16 cellular contexts compared by ENCODE assay signal in the genomic region with DNA sequence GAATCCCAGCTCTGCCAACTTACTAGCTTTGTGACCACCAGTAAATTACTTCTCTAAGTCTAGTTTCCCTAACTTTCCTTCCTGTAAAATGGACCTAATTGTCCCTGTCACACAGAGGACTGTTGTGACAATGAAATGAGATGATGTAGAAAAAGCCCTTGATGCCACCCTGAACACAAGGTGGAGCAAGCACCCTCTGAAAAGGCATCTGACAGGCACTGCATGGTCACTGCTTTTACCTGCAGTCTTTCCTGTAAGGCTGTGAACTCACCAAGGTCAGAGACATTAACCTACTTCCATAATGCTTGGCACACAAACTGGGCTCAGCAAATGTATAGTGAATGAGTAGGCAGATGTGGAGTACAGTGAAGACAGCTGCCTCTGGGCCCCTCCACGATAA. TPM values are rescaled to one million over a fixed set of nuclear protein-coding genes. Genes with fewer than 3 reads are reported as not detected.
DNase-seq lines count a peak whose midpoint lies in the region; ATAC-seq, FAIRE-seq and TF ChIP-seq lines count a peak whose summit lies in the region.
"Had no signal": no experiment of that assay in that cellular context is flagged by ENCODE, and none has a peak within 500 bp of the region (broad histone marks: within the 10 kb centered on the region; RNA-seq: fewer than 3 reads in every experiment).

No MANE protein-coding gene starts in this region.

- peaks cover 8% of the 10 kb centered on the region for H3K36me3 ChIP-seq in WERI-Rb-1
- H3K36me3 ChIP-seq in H7 (replicated peaks; ENCODE audit: control insufficient read depth, insufficient read depth, low read length) = no peaks in the 10 kb centered on the region

- peaks cover 49% of the 10 kb centered on the region for H3K4me1 Mint-ChIP-seq in CD4-positive, alpha-beta T cell (ENCODE audit: low read depth)

- no peaks in the 10 kb centered on the region for H3K9me3 Mint-ChIP-seq in CD4-positive, alpha-beta T cell
- H3K9me3 Mint-ChIP-seq: activated T-cell treated with anti-CD3 and anti-CD28 coated beads, Interleukin-2, amount 50 U/mL, for 4 hours had no signal

- H3K27ac Mint-ChIP-seq in CD4-positive, alpha-beta T cell = peak overlapping the region; percentile 66

- intact Hi-C loops in CD4-positive, alpha-beta T cell (cut with DNase I, micrococcal nuclease) = loop anchor here (10.0 kb wide), 2 partner anchors 102 to 248 kb away; a partner anchor contains a TSS

- no peak overlapping the region for H3K4me3 Mint-ChIP-seq in CD4-positive, alpha-beta T cell
- H3K4me3 Mint-ChIP-seq: activated T-cell treated with anti-CD3 and anti-CD28 coated beads, Interleukin-2, amount 50 U/mL, for 4 hours had no signal

- no peaks in the 10 kb centered on the region for H3K27me3 Mint-ChIP-seq in CD4-positive, alpha-beta T cell

- no peaks in the 10 kb centered on the region for H3K9me3 ChIP-seq in CD4-positive, alpha-beta T cell (ENCODE audit: control insufficient read depth, low read length)
- no peaks in the 10 kb centered on the region for H3K9me3 ChIP-seq in WERI-Rb-1 (ENCODE audit: severe bottlenecking)
- H3K9me3 ChIP-seq: ascending aorta, psoas muscle, thoracic aorta had no signal

- no peak for ATAC-seq in CD4-positive, alpha-beta T cell (ENCODE audit: poor library complexity)
- no peak for ATAC-seq in HG02970 (IDR thresholded peaks at IDR 0.05; ENCODE audit: low FRiP score, unreplicated experiment)
- ATAC-seq: psoas muscle had no signal

- no peak overlapping the region for H3K4me3 ChIP-seq in WERI-Rb-1 (ENCODE audit: low read depth, low read length)
- no peak overlapping the region for H3K4me3 ChIP-seq in H7 (ENCODE audit: insufficient read depth, low read depth, low read length)
- H3K4me3 ChIP-seq: ascending aorta, coronary artery, psoas muscle, thoracic aorta had no signal

- DNase-seq in CD4-positive, alpha-beta T cell = no peak
- DNase-seq in GM12891 (ENCODE audit: insufficient read length, low spot score) = no peak
- DNase-seq in WERI-Rb-1 = peak; percentile 23
- DNase-seq in H7 = no peak
- no peak for DNase-seq in medulla oblongata (ENCODE audit: extremely low spot score)
- DNase-seq: activated CD4-positive, CD25-positive, alpha-beta regulatory T cell; activated T-cell treated with anti-CD3 and anti-CD28 coated beads, Interleukin-2, amount 50 U/mL, for 4 hours; NCI-H2171 treated with DMSO at 0.1 percent for 48 hours; psoas muscle had no signal

- peaks cover 26% of the 10 kb centered on the region for H3K36me3 Mint-ChIP-seq in CD4-positive, alpha-beta T cell (ENCODE audit: low read depth)

- TF ChIP-seq POLR2A in GM12891 (IDR thresholded peaks at IDR 0.05; ENCODE audit: low read depth, low read length) = no peak

- CTCF ChIA-PET in CD4-positive, alpha-beta T cell (lab: Charles Lee) = no interaction called here

- no peak for TF ChIP-seq CTCF in CD4-positive, alpha-beta T cell (IDR thresholded peaks at IDR 0.05)
- peak; percentile 41; the same call in 1 of the 2 replicates for TF ChIP-seq CTCF in WERI-Rb-1 (IDR thresholded peaks at IDR 0.05; ENCODE audit: low read depth, low read length)

- no peak overlapping the region for H3K27ac ChIP-seq in CD4-positive, alpha-beta T cell (ENCODE audit: low read depth, low read length)
- no peak overlapping the region for H3K27ac ChIP-seq in WERI-Rb-1
- H3K27ac ChIP-seq in layer of hippocampus (ENCODE audit: low read depth, low read length) = peak overlapping the region; percentile 44
- H3K27ac ChIP-seq: ascending aorta, C4-2B, thoracic aorta had no signal

- H3K27me3 ChIP-seq in CD4-positive, alpha-beta T cell (ENCODE audit: control insufficient read depth, insufficient read depth, low read length) = no peaks in the 10 kb centered on the region
- H3K27me3 ChIP-seq in WERI-Rb-1 (ENCODE audit: insufficient read depth, low read depth, severe bottlenecking) (no peaks in the 10 kb centered on the region), layer of hippocampus (ENCODE audit: control insufficient read depth, insufficient read depth, low read length) (no peaks in the 10 kb centered on the region), H7 (ENCODE audit: control insufficient read depth, insufficient read depth, low read length) (peaks cover 8% of the 10 kb centered on the region)
- H3K27me3 ChIP-seq: ascending aorta had no signal

- FAIRE-seq in GM12891 (lab: Jason Lieb, UNC) = peak; percentile 38
- FAIRE-seq: HTR-8/SVneo had no signal

- POLR2A ChIA-PET in CD4-positive, alpha-beta T cell (lab: Charles Lee) = no interaction called here

TF ChIP-seq in GM12891, 5 proteins besides CTCF, POLR2A, EP300 and RAD21:
- no peak for TF ChIP-seq POLR2AphosphoS5 (IDR thresholded peaks at IDR 0.05; ENCODE audit: low read depth, low read length)
- TF ChIP-seq SPI1 (IDR thresholded peaks at IDR 0.05; ENCODE audit: low read depth, low read length) = no peak
- no peak for TF ChIP-seq TAF1 (IDR thresholded peaks at IDR 0.05; ENCODE audit: low read depth, low read length)
- no peak for TF ChIP-seq PAX5 (IDR thresholded peaks at IDR 0.05; ENCODE audit: insufficient read depth, low read length, severe bottlenecking)
- no peak for TF ChIP-seq POU2F2 (IDR thresholded peaks at IDR 0.05; ENCODE audit: low read depth, low read length)
TF ChIP-seq in GM12891: peak in this region for 0.

RNA-seq across cellular contexts. Expression of a gene that starts 6.1 kb away (rescaled TPM):
- 1 to 10 TPM; 4.8 to 5.4 TPM for total RNA-seq in CD4-positive, alpha-beta T cell
- polyA plus RNA-seq in GM12891 (2012; ENCODE audit: low read depth, missing spikeins) = 0.94 TPM
- 0.41 and 2.3 TPM in 2 replicates for total RNA-seq in H7 (2014; rRNA removed; shearing (Covaris generic))
